ENCODE assay signal across 1 cellular context in the genomic region with DNA sequence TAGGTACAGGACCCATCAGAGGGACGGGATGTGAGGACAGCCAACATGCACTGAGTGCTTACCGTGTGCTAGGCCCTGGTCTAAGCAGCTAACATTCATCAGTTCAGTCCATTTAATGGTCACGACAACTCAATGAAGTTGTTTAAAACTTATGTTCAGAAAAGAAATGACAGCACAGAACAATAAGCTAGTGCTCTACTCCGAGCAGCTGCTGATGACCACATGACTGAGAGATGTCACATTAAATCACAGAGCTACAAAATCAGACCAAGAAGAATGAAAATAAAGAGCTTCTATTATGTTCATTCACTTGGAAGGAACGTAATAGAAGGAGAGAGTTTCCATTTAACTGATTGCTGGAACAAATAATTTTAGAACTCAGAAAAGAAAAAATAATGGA.
TF ChIP-seq lines count a peak whose summit lies in the region.

No MANE protein-coding gene starts in this region.

TF ChIP-seq in H1, 55 proteins besides CTCF, POLR2A, EP300 and RAD21 (continued from another document):
- TF ChIP-seq BCL11A (IDR thresholded peaks at IDR 0.05; ENCODE audit: low read depth in 2 of 2, low read length in 2 of 2) (no peak), CHD1 (IDR thresholded peaks at IDR 0.05; ENCODE audit: low read depth, low read length) (no peak), GTF2F1 (IDR thresholded peaks at IDR 0.05; ENCODE audit: borderline replicate concordance, low read depth, low read length) (no peak), EGR1 (IDR thresholded peaks at IDR 0.05; ENCODE audit: borderline replicate concordance, low read depth, low read length) (no peak), CBX8 (IDR thresholded peaks at IDR 0.05; ENCODE audit: borderline replicate concordance, low read depth, low read length) (no peak), ASH2L (IDR thresholded peaks at IDR 0.05; ENCODE audit: low read length) (no peak)
